In genomic region chr3:114144909-114145688, GRCh38 we compare ENCODE assay signal across 9 cellular contexts. TPM values are rescaled to one million over a fixed set of nuclear protein-coding genes. Genes with fewer than 3 reads are reported as not detected.
A peak's percentile ranks its signal among the peaks of the same experiment; 100 is the strongest.
DNase-seq lines count a peak whose midpoint lies in the region; ATAC-seq and TF ChIP-seq lines count a peak whose summit lies in the region.
"Had no signal": no experiment of that assay in that cellular context is flagged by ENCODE, and none has a peak within 500 bp of the region (broad histone marks: within the 10 kb centered on the region; RNA-seq: fewer than 3 reads in every experiment).

No MANE protein-coding gene starts in this region.

- H3K27ac ChIP-seq in body of pancreas, result peak overlapping the region in 2 of 4 donors; percentile 3 to 58

- no peaks in the 10 kb centered on the region for H3K36me3 Mint-ChIP-seq in activated T-helper 1 cell treated with anti-CD3 and anti-CD28 coated beads, Interleukin-12 subunit alpha, Interleukin-12 subunit beta, Interleukin-2, Interleukin-4 antibody, amounts not matched to agents 30 ng/mL and 10 ng/mL and 1 ng/mL, durations not matched to agents 14 hours and 24 hours and 36 hours (ENCODE audit: low read depth)

- intact Hi-C loops in body of pancreas (cut with DNase I), result no loop called here
- intact Hi-C loops in activated T-helper 1 cell treated with anti-CD3 and anti-CD28 coated beads, Interleukin-12 subunit alpha, Interleukin-12 subunit beta, Interleukin-2, Interleukin-4 antibody, amounts not matched to agents 30 ng/mL and 10 ng/mL and 1 ng/mL, durations not matched to agents 14 hours and 24 hours and 36 hours (cut with micrococcal nuclease), result no loop called here

- H3K4me1 Mint-ChIP-seq in activated T-helper 1 cell treated with anti-CD3 and anti-CD28 coated beads, Interleukin-12 subunit alpha, Interleukin-12 subunit beta, Interleukin-2, Interleukin-4 antibody, amounts not matched to agents 30 ng/mL and 10 ng/mL and 1 ng/mL, durations not matched to agents 14 hours and 24 hours and 36 hours (ENCODE audit: low read depth), result no peaks in the 10 kb centered on the region

- no peak for TF ChIP-seq CTCF in body of pancreas (IDR thresholded peaks at IDR 0.05)

- DNase-seq in GM04504 (ENCODE audit: low read depth), result peak; percentile 87
- peak; percentile 33 to 67 (median 49) for DNase-seq in body of pancreas
- peak; percentile 8 for DNase-seq in pons (ENCODE audit: low spot score)
- no peak for DNase-seq in AML-193 (lab: John Stamatoyannopoulos, UW)
- no peak for DNase-seq in activated T-helper 1 cell treated with anti-CD3 and anti-CD28 coated beads, Interleukin-12 subunit alpha, Interleukin-12 subunit beta, Interleukin-2, Interleukin-4 antibody, amounts not matched to agents 30 ng/mL and 10 ng/mL and 1 ng/mL, durations not matched to agents 14 hours and 24 hours and 36 hours (ENCODE audit: low spot score)
- DNase-seq in central memory CD4-positive, alpha-beta T cell, result no peak
- DNase-seq in SKM-1 (lab: John Stamatoyannopoulos, UW; ENCODE audit: unreplicated experiment), result no peak
- DNase-seq: effector CD4-positive, alpha-beta T cell had no signal

- H3K4me1 ChIP-seq in body of pancreas, result no peaks in the 10 kb centered on the region

- H3K36me3 ChIP-seq in body of pancreas (replicated peaks in 1 of 2; ENCODE audit: insufficient read depth in 1 of 2, low read depth in 2 of 2), result no peaks in the 10 kb centered on the region

- no peak overlapping the region for H3K4me3 ChIP-seq in body of pancreas

- 42 to 43% methylated on average over 7 of the region's 7 CpGs for WGBS in body of pancreas, 2 donors

- ATAC-seq in HG03432 (IDR thresholded peaks at IDR 0.05; ENCODE audit: unreplicated experiment), result peak; percentile 51
- peak; percentile 74 for ATAC-seq in body of pancreas

- TF ChIP-seq POLR2A in body of pancreas (IDR thresholded peaks at IDR 0.05), result no peak

- no peaks in the 10 kb centered on the region for H3K9me3 ChIP-seq in body of pancreas

- H3K27me3 ChIP-seq in body of pancreas, result no peaks in the 10 kb centered on the region

- H3K9me3 Mint-ChIP-seq in activated T-helper 1 cell treated with anti-CD3 and anti-CD28 coated beads, Interleukin-12 subunit alpha, Interleukin-12 subunit beta, Interleukin-2, Interleukin-4 antibody, amounts not matched to agents 30 ng/mL and 10 ng/mL and 1 ng/mL, durations not matched to agents 14 hours and 24 hours and 36 hours, result no peaks in the 10 kb centered on the region

- H3K27me3 Mint-ChIP-seq in activated T-helper 1 cell treated with anti-CD3 and anti-CD28 coated beads, Interleukin-12 subunit alpha, Interleukin-12 subunit beta, Interleukin-2, Interleukin-4 antibody, amounts not matched to agents 30 ng/mL and 10 ng/mL and 1 ng/mL, durations not matched to agents 14 hours and 24 hours and 36 hours (ENCODE audit: insufficient read depth), result no peaks in the 10 kb centered on the region

- no peak overlapping the region for H3K4me3 Mint-ChIP-seq in activated T-helper 1 cell treated with anti-CD3 and anti-CD28 coated beads, Interleukin-12 subunit alpha, Interleukin-12 subunit beta, Interleukin-2, Interleukin-4 antibody, amounts not matched to agents 30 ng/mL and 10 ng/mL and 1 ng/mL, durations not matched to agents 14 hours and 24 hours and 36 hours

- no peak overlapping the region for H3K27ac Mint-ChIP-seq in activated T-helper 1 cell treated with anti-CD3 and anti-CD28 coated beads, Interleukin-12 subunit alpha, Interleukin-12 subunit beta, Interleukin-2, Interleukin-4 antibody, amounts not matched to agents 30 ng/mL and 10 ng/mL and 1 ng/mL, durations not matched to agents 14 hours and 24 hours and 36 hours

RNA-seq across cellular contexts. Expression of gene DRD3, which starts 33.8 kb away (rescaled TPM):
- total RNA-seq in body of pancreas, result not detected
- not detected in 2 replicates for total RNA-seq in activated T-helper 1 cell treated with anti-CD3 and anti-CD28 coated beads, Interleukin-12 subunit alpha, Interleukin-12 subunit beta, Interleukin-2, Interleukin-4 antibody, amounts not matched to agents 30 ng/mL and 10 ng/mL and 1 ng/mL, durations not matched to agents 14 hours and 24 hours and 36 hours

Comparison
In these comparisons a context has a peak if more than half of its experiments do, and no peak if none do; other contexts are left out.
1. DNase-seq: peak in GM04504 (single experiment), body of pancreas (4 of 4) and pons (single experiment); none in AML-193 (0 of 2), activated T-helper 1 cell treated with anti-CD3 and anti-CD28 coated beads, Interleukin-12 subunit alpha, Interleukin-12 subunit beta, Interleukin-2, Interleukin-4 antibody, amounts not matched to agents 30 ng/mL and 10 ng/mL and 1 ng/mL, durations not matched to agents 14 hours and 24 hours and 36 hours (single experiment), central memory CD4-positive, alpha-beta T cell (single experiment) and SKM-1 (single experiment).